ENCODE assay signal across 4 cellular contexts in genomic region chr6:56940463-56940862, GRCh38.
TF ChIP-seq lines count a peak whose summit lies in the region.

No MANE protein-coding gene starts in this region.

TF ChIP-seq in HepG2, 621 proteins besides CTCF, POLR2A, EP300 and RAD21 (continues in another document):
- TF ChIP-seq TGIF2 (CRISPR knock-in tag; IDR thresholded peaks at IDR 0.05) (no peak), HNF4A (CRISPR knock-in tag; IDR thresholded peaks at IDR 0.05) (0 out of 2 replicates have a peak, but pooled peaks have one; percentile 8)

TF ChIP-seq in HCT116, 20 proteins besides CTCF, POLR2A, EP300 and RAD21:
- TF ChIP-seq ATF3 (IDR thresholded peaks at IDR 0.05) (no peak), EZH2phosphoT487 (IDR thresholded peaks at IDR 0.05; ENCODE audit: borderline replicate concordance) (no peak), YY1 (IDR thresholded peaks at IDR 0.05; ENCODE audit: extremely low read depth, insufficient replicate concordance, low read depth, low read length) (no peak), EGR1 (IDR thresholded peaks at IDR 0.05; ENCODE audit: low read depth) (no peak), CBX3 (IDR thresholded peaks at IDR 0.05; ENCODE audit: low read depth) (no peak)
- TF ChIP-seq, protein P1, sequence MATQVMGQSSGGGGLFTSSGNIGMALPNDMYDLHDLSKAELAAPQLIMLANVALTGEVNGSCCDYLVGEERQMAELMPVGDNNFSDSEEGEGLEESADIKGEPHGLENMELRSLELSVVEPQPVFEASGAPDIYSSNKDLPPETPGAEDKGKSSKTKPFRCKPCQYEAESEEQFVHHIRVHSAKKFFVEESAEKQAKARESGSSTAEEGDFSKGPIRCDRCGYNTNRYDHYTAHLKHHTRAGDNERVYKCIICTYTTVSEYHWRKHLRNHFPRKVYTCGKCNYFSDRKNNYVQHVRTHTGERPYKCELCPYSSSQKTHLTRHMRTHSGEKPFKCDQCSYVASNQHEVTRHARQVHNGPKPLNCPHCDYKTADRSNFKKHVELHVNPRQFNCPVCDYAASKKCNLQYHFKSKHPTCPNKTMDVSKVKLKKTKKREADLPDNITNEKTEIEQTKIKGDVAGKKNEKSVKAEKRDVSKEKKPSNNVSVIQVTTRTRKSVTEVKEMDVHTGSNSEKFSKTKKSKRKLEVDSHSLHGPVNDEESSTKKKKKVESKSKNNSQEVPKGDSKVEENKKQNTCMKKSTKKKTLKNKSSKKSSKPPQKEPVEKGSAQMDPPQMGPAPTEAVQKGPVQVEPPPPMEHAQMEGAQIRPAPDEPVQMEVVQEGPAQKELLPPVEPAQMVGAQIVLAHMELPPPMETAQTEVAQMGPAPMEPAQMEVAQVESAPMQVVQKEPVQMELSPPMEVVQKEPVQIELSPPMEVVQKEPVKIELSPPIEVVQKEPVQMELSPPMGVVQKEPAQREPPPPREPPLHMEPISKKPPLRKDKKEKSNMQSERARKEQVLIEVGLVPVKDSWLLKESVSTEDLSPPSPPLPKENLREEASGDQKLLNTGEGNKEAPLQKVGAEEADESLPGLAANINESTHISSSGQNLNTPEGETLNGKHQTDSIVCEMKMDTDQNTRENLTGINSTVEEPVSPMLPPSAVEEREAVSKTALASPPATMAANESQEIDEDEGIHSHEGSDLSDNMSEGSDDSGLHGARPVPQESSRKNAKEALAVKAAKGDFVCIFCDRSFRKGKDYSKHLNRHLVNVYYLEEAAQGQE (IDR thresholded peaks at IDR 0.05; ENCODE audit: low read depth) = no peak

TF ChIP-seq in HEK293, 187 proteins besides CTCF, POLR2A, EP300 and RAD21:
- TF ChIP-seq ZNF394 (tag by site-specific recombination; IDR thresholded peaks at IDR 0.05; ENCODE audit: borderline replicate concordance) (0 out of 2 replicates have a peak, but pooled peaks have one; percentile 14), OSR2 (tag by site-specific recombination; IDR thresholded peaks at IDR 0.05) (no peak)

TF ChIP-seq in IMR-90, 13 proteins besides CTCF, POLR2A, EP300 and RAD21:
- no peak for TF ChIP-seq MAZ (IDR thresholded peaks at IDR 0.05; ENCODE audit: borderline replicate concordance, low read depth, low read length)
- TF ChIP-seq FOS (IDR thresholded peaks at IDR 0.05; ENCODE audit: low read depth, low read length) = no peak
- TF ChIP-seq CEBPB (IDR thresholded peaks at IDR 0.05; ENCODE audit: low read depth, low read length) = no peak
- no peak for TF ChIP-seq SMC3 (IDR thresholded peaks at IDR 0.05; ENCODE audit: low read depth, low read length)
- TF ChIP-seq BHLHE40 (IDR thresholded peaks at IDR 0.05; ENCODE audit: low read depth, low read length) = no peak
- no peak for TF ChIP-seq NFE2L2 (IDR thresholded peaks at IDR 0.05; ENCODE audit: low read depth, low read length)
- no peak for TF ChIP-seq MAFK (IDR thresholded peaks at IDR 0.05; ENCODE audit: low read depth, low read length)
- no peak for TF ChIP-seq ELK1 (IDR thresholded peaks at IDR 0.05; ENCODE audit: borderline replicate concordance, low read depth, low read length)
- TF ChIP-seq RFX5 (IDR thresholded peaks at IDR 0.05; ENCODE audit: low read depth, low read length) = no peak
- TF ChIP-seq RCOR1 (IDR thresholded peaks at IDR 0.05; ENCODE audit: insufficient replicate concordance, low read length) = no peak
- no peak for TF ChIP-seq MXI1 (IDR thresholded peaks at IDR 0.05; ENCODE audit: borderline replicate concordance, low read depth, low read length)
